ENCODE assay signal across 21 cellular contexts in the genomic region with DNA sequence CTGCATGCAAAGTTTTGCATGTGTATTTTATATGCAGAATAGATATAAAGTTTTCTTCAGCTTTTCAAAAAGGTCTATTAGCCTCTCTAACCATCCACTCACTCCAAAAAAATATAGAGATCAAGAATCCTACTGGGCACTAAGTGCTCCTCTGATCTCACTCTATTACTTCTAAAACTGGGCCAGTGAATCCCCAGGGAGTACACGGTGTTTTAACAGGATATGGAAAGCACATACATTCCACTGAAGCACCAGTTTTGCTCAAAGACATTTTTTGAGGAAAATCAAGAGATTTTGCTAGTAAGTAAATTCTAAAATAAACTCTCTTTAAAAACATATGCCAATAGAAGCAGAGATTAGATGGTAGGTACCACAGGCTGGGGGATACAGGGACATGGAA.
"Had no signal": no experiment of that assay in that cellular context is flagged by ENCODE, and none has a peak within 500 bp of the region (broad histone marks: within the 10 kb centered on the region; RNA-seq: fewer than 3 reads in every experiment).

No MANE protein-coding gene starts in this region.

- ATAC-seq: activated CD4-positive, CD25-positive, alpha-beta regulatory T cell treated with anti-CD3 and anti-CD28 coated beads, Interleukin-2, amount 50 U/mL, for 24 hours; activated CD8-positive, alpha-beta T cell treated with anti-CD3 and anti-CD28 coated beads, Interleukin-2, amount 10 ng/mL, durations not matched to agents 7 days and 5 days; Panc1; Right ventricle myocardium inferior had no signal

- H3K4me3 ChIP-seq: SK-N-MC had no signal

- DNase-seq: activated CD4-positive, alpha-beta T cell treated with anti-CD3 and anti-CD28 coated beads for 4 hours; activated CD8-positive, alpha-beta memory T cell treated with anti-CD3 and anti-CD28 coated beads, Interleukin-2, amount 50 U/mL, for 48 hours; activated CD8-positive, alpha-beta T cell treated with anti-CD3 and anti-CD28 coated beads, Interleukin-2, amount 10 ng/mL, durations not matched to agents 7 days and 5 days; activated naive CD4-positive, alpha-beta T cell; activated T-cell treated with anti-CD3 and anti-CD28 coated beads, Interleukin-2, amount 50 U/mL, for 1 hour; aorta; KG1; NCI-H1092; NCI-H1417 treated with DMSO at 0.1 percent for 48 hours; NCI-H1694; NCI-H2029; NCI-H510A treated with DMSO at 0.1 percent for 48 hours; NCI-H69; NK-92 treated with Interleukin-12 subunit alpha and Interleukin-12 subunit beta, amount 100 ng/mL, for 24 hours; OCI-M1; RPMI8226; T-helper 1 cell had no signal
